Comparison of ENCODE assay signal across 8 cellular contexts in genomic region chr3:14123308-14124222, GRCh38. TPM values are rescaled to one million over a fixed set of nuclear protein-coding genes. Genes with fewer than 3 reads are reported as not detected.
DNase-seq lines count a peak whose midpoint lies in the region; ATAC-seq and TF ChIP-seq lines count a peak whose summit lies in the region.

No MANE protein-coding gene starts in this region.

- ATAC-seq in GM19455 (IDR thresholded peaks at IDR 0.05; ENCODE audit: unreplicated experiment) = no peak
- ATAC-seq in GM18868 (IDR thresholded peaks at IDR 0.05; ENCODE audit: unreplicated experiment) = no peak

- peak overlapping the region; percentile 92 to 99 (median 96); a peak in 21 of 22 replicates for H3K27ac ChIP-seq in BLaER1 treated with 17β-estradiol and CSF1 and Interleukin-3, amounts not matched to agents 10 nM and 100 nM
- peak overlapping the region; percentile 99 for H3K27ac ChIP-seq in MM.1S (ENCODE audit: low read length)
- H3K27ac ChIP-seq in ectodermal cell (ENCODE audit: insufficient read depth, low read depth, low read length, poor library complexity, severe bottlenecking) = no peak overlapping the region

- WGBS in ectodermal cell, 2 experiments = 57 to 58% methylated on average over 14 to 15 of the region's 15 CpGs

- peak overlapping the region; percentile 96 to 100 (median 99) for H3K4me3 Mint-ChIP-seq in nephron

- DNase-seq in MM.1S (peak; percentile 43), NCI-H748 treated with DMSO at 0.1 percent for 48 hours (lab: John Stamatoyannopoulos, UW) (no peak), HUDEP-2 (lab: John Stamatoyannopoulos, UW; ENCODE audit: unreplicated experiment in 76 of 76) (no peak)

- H3K27ac Mint-ChIP-seq in nephron = peak overlapping the region in 2 of 3 experiments; percentile 65 to 81

- H3K9ac ChIP-seq in BLaER1 treated with 17β-estradiol and CSF1 and Interleukin-3, amounts not matched to agents 10 nM and 100 nM = peak overlapping the region; percentile 92 to 99 (median 95)
- peak overlapping the region; percentile 96 for H3K9ac ChIP-seq in MM.1S (ENCODE audit: low read length)

- peak overlapping the region; percentile 82 to 99 (median 87) for H3K4me3 ChIP-seq in BLaER1 treated with 17β-estradiol and CSF1 and Interleukin-3, amounts not matched to agents 10 nM and 100 nM
- H3K4me3 ChIP-seq in MM.1S (ENCODE audit: low read length) (peak overlapping the region; percentile 98), ectodermal cell (ENCODE audit: insufficient read depth, low read depth, low read length) (peak overlapping the region; percentile 88)

- H3K36me3 Mint-ChIP-seq in nephron (ENCODE audit: low read depth) = peaks cover 29% of the 10 kb centered on the region

- peaks cover 30 to 63% (median 41%) of the 10 kb centered on the region in 10 experiments for H3K4me1 ChIP-seq in BLaER1 treated with 17β-estradiol and CSF1 and Interleukin-3, amounts not matched to agents 10 nM and 100 nM
- H3K4me1 ChIP-seq in MM.1S (ENCODE audit: low read length) (peaks cover 60% of the 10 kb centered on the region), ectodermal cell (ENCODE audit: control insufficient read depth, insufficient read depth, low read length) (no peaks in the 10 kb centered on the region)

- peaks cover 26 to 45% (median 35%) of the 10 kb centered on the region in 11 experiments; a peak in 21 of 22 replicates for H4K20me1 ChIP-seq in BLaER1 treated with 17β-estradiol and CSF1 and Interleukin-3, amounts not matched to agents 10 nM and 100 nM
- no peaks in the 10 kb centered on the region for H4K20me1 ChIP-seq in MM.1S (ENCODE audit: insufficient read depth, low read length)

- H3K27me3 ChIP-seq in BLaER1 treated with 17β-estradiol and CSF1 and Interleukin-3, amounts not matched to agents 10 nM and 100 nM = no peaks in the 10 kb centered on the region
- no peaks in the 10 kb centered on the region for H3K27me3 ChIP-seq in MM.1S (replicated peaks; ENCODE audit: insufficient read depth, low read length)
- H3K27me3 ChIP-seq in ectodermal cell (ENCODE audit: control insufficient read depth, insufficient read depth, low read length, poor library complexity, severe bottlenecking) = peaks cover 5% of the 10 kb centered on the region

- H3F3A ChIP-seq in MM.1S (ENCODE audit: insufficient read depth, low read length) = peaks cover 54% of the 10 kb centered on the region

- peaks cover 38 to 66% (median 49%) of the 10 kb centered on the region in 11 experiments for H3K36me3 ChIP-seq in BLaER1 treated with 17β-estradiol and CSF1 and Interleukin-3, amounts not matched to agents 10 nM and 100 nM
- H3K36me3 ChIP-seq in MM.1S (replicated peaks; ENCODE audit: insufficient read depth, low read length) = peaks cover 11% of the 10 kb centered on the region
- H3K36me3 ChIP-seq in ectodermal cell (ENCODE audit: control insufficient read depth, insufficient read depth, low read length) = no peaks in the 10 kb centered on the region

- H2AFZ ChIP-seq in MM.1S (ENCODE audit: low read length) = peak overlapping the region; percentile 32; the same call in 1 of the 2 replicates

- peaks cover 74% of the 10 kb centered on the region for H3K79me2 ChIP-seq in MM.1S (ENCODE audit: low read length)

- peaks cover 4% of the 10 kb centered on the region for H3K27me3 Mint-ChIP-seq in nephron (ENCODE audit: low read depth)

- no peaks in the 10 kb centered on the region for H3K9me3 Mint-ChIP-seq in nephron

- peaks cover 0 to 1% (median 0%) of the 10 kb centered on the region in 11 experiments; a peak in 2 of 22 replicates for H3K9me3 ChIP-seq in BLaER1 treated with 17β-estradiol and CSF1 and Interleukin-3, amounts not matched to agents 10 nM and 100 nM (replicated peaks in 1 of 11)
- H3K9me3 ChIP-seq in MM.1S (replicated peaks; ENCODE audit: insufficient read depth, low read length) (no peaks in the 10 kb centered on the region), ectodermal cell (ENCODE audit: control insufficient read depth, low read length) (no peaks in the 10 kb centered on the region)

- H3K9me2 ChIP-seq in MM.1S (replicated peaks; ENCODE audit: insufficient read depth, low read length) = no peaks in the 10 kb centered on the region

- H3K4me1 Mint-ChIP-seq in nephron = peaks cover 55% of the 10 kb centered on the region

- TF ChIP-seq CTCF in MM.1S (IDR thresholded peaks at IDR 0.05; ENCODE audit: low read length) (peak; percentile 18), nephron (IDR thresholded peaks at IDR 0.05; ENCODE audit: unreplicated experiment in 3 of 3) (no peak)

- peak overlapping the region; percentile 90 to 99 (median 94) for H3K4me2 ChIP-seq in BLaER1 treated with 17β-estradiol and CSF1 and Interleukin-3, amounts not matched to agents 10 nM and 100 nM
- peak overlapping the region; percentile 98 for H3K4me2 ChIP-seq in MM.1S (ENCODE audit: low read depth, low read length)

RNA-seq across cellular contexts. Expression of gene CHCHD4, which starts 1.1 kb away (rescaled TPM):
- 9.3 TPM for polyA plus RNA-seq in ectodermal cell (2013, experiment 1 of 4)
- 7.6 TPM for polyA plus RNA-seq in ectodermal cell (2013, experiment 2 of 4)
- polyA plus RNA-seq in ectodermal cell (2013, experiment 3 of 4) = 8.3 TPM
- polyA plus RNA-seq in ectodermal cell (2013, experiment 4 of 4) = 8.8 TPM

RNA-seq across cellular contexts. Expression of gene TMEM43, which starts 1.3 kb away (rescaled TPM):
- 29.4 TPM for polyA plus RNA-seq in ectodermal cell (2013, experiment 1 of 4)
- 30.3 TPM for polyA plus RNA-seq in ectodermal cell (2013, experiment 2 of 4)
- polyA plus RNA-seq in ectodermal cell (2013, experiment 3 of 4) = 25.9 TPM
- polyA plus RNA-seq in ectodermal cell (2013, experiment 4 of 4) = 28.0 TPM

RNA-seq across cellular contexts. Expression of gene XPC, which starts 54.8 kb away (rescaled TPM):
- polyA plus RNA-seq in ectodermal cell (2013, experiment 1 of 4) = 32.1 TPM
- polyA plus RNA-seq in ectodermal cell (2013, experiment 2 of 4) = 35.7 TPM
- polyA plus RNA-seq in ectodermal cell (2013, experiment 3 of 4) = 28.0 TPM
- 34.8 TPM for polyA plus RNA-seq in ectodermal cell (2013, experiment 4 of 4)

RNA-seq across cellular contexts. Expression of gene LSM3, which starts 55.1 kb away (rescaled TPM):
- polyA plus RNA-seq in ectodermal cell (2013, experiment 1 of 4) = 21.3 TPM
- polyA plus RNA-seq in ectodermal cell (2013, experiment 2 of 4) = 22.2 TPM
- 20.8 TPM for polyA plus RNA-seq in ectodermal cell (2013, experiment 3 of 4)
- polyA plus RNA-seq in ectodermal cell (2013, experiment 4 of 4) = 22.8 TPM
